ENCODE assay signal across 9 cellular contexts in the genomic region with DNA sequence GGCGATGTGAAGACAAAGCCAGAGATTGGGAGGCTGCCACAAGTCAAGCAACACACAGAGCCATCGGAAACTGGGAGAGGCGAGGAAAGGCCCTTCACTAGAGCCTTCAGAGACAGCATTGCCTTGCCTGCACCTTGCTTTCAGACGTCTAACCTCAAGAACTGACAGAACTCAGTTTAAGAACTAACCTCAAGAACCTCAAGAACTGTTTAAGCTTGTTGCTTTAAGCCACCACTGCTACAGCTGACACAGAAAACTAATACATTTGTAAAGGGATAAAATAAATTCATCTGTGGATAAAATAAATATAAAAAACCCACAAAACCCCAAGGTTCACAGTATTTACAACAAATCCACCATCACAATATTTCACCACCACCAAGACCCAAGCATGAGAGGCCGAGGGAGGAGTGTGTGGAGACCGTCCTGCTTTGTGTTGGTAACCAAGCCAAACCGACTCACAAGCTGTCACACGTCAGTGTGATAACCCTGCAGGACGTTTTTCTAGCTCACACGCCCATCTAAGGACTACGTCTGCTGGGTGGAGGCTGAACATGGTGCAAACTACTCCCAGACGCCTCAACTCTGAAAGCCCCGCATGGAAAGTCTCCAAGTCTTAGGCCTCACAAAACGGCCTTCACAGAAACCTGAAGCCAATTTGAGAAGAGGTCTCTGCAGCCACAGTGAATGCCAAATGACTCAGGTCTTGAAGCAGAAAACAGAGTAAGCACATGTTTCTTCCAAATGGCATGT.
DNase-seq lines count a peak whose midpoint lies in the region; ATAC-seq and TF ChIP-seq lines count a peak whose summit lies in the region.
"Had no signal": no experiment of that assay in that cellular context is flagged by ENCODE, and none has a peak within 500 bp of the region (broad histone marks: within the 10 kb centered on the region; RNA-seq: fewer than 3 reads in every experiment).

No MANE protein-coding gene starts in this region.

- peak overlapping the region; percentile 99 for H3K27ac Mint-ChIP-seq in CD8-positive, alpha-beta T cell

- TF ChIP-seq POLR2A in testis (IDR thresholded peaks at IDR 0.05), result no peak

- POLR2A ChIA-PET in CD8-positive, alpha-beta T cell (lab: Charles Lee), result interaction anchor here (0.7 to 13.0 kb wide), 9 partner anchors 9 to 128 kb away, joined by 3 to 209 read pairs (median 8); no protein-coding TSS in a partner anchor

- H3K36me3 Mint-ChIP-seq in CD8-positive, alpha-beta T cell, result no peaks in the 10 kb centered on the region

- H3K36me3 ChIP-seq in CD8-positive, alpha-beta T cell (ENCODE audit: insufficient read depth, low read length), result no peaks in the 10 kb centered on the region
- H3K36me3 ChIP-seq in RWPE2 (ENCODE audit: low read depth), result no peaks in the 10 kb centered on the region
- H3K36me3 ChIP-seq in muscle layer of duodenum (ENCODE audit: control insufficient read depth in 1 of 2, insufficient read depth in 2 of 2, low read length in 2 of 2), result no peaks in the 10 kb centered on the region
- H3K36me3 ChIP-seq in testis (ENCODE audit: low read depth, missing control alignments), result no peaks in the 10 kb centered on the region

- peaks cover 91% of the 10 kb centered on the region for H3K4me1 ChIP-seq in CD8-positive, alpha-beta T cell (ENCODE audit: insufficient read depth, low read length)
- H3K4me1 ChIP-seq in RWPE2 (ENCODE audit: insufficient read depth, poor library complexity, severe bottlenecking) (no peaks in the 10 kb centered on the region), muscle layer of duodenum (ENCODE audit: control insufficient read depth in 1 of 2, insufficient read depth in 2 of 2, low read length in 2 of 2) (no peaks in the 10 kb centered on the region), testis (peaks cover 9% of the 10 kb centered on the region)

- peak overlapping the region; percentile 6 for H3K4me3 ChIP-seq in CD8-positive, alpha-beta T cell (ENCODE audit: low read depth, low read length)
- H3K4me3 ChIP-seq in RWPE2 (ENCODE audit: severe bottlenecking) (no peak overlapping the region), astrocyte of the cerebellum (ENCODE audit: low read depth, low read length) (no peak overlapping the region), muscle layer of duodenum (ENCODE audit: low read depth in 1 of 2, low read length in 2 of 2) (no peak overlapping the region), testis (no peak overlapping the region)
- H3K4me3 ChIP-seq: cardiac muscle cell had no signal

- peak; percentile 79 for ATAC-seq in CD8-positive, alpha-beta T cell
- ATAC-seq in RWPE2 (ENCODE audit: low read depth), result peak; percentile 33; the same call in 1 of the 3 replicates

- no peak for TF ChIP-seq CTCF in CD8-positive, alpha-beta T cell (IDR thresholded peaks at IDR 0.05)
- TF ChIP-seq CTCF in RWPE2 (IDR thresholded peaks at IDR 0.05; ENCODE audit: poor library complexity, severe bottlenecking) (no peak), astrocyte of the cerebellum (IDR thresholded peaks at IDR 0.05; ENCODE audit: low read depth, low read length, missing control alignments) (no peak), testis (IDR thresholded peaks at IDR 0.05) (no peak)

- 51 to 67% methylated on average over 14 of the region's 14 CpGs for WGBS in testis, 2 donors

- intact Hi-C loops in CD8-positive, alpha-beta T cell (cut with DNase I, micrococcal nuclease), result loop anchor here (1.0 to 5.0 kb wide), 5 partner anchors 15 to 369 kb away; a partner anchor contains a TSS
- intact Hi-C loops in testis (cut with DNase I; ENCODE audit: low total_unique reads), result no loop called here

- no peaks in the 10 kb centered on the region for H3K27me3 ChIP-seq in CD8-positive, alpha-beta T cell (ENCODE audit: insufficient read depth, low read length)
- H3K27me3 ChIP-seq in RWPE2 (ENCODE audit: insufficient read depth, poor library complexity, severe bottlenecking) (no peaks in the 10 kb centered on the region), muscle layer of duodenum (ENCODE audit: low read depth, low read length) (no peaks in the 10 kb centered on the region), testis (no peaks in the 10 kb centered on the region)
- H3K27me3 ChIP-seq: cardiac muscle cell had no signal

- no peaks in the 10 kb centered on the region for H3K9me3 Mint-ChIP-seq in CD8-positive, alpha-beta T cell

- CTCF ChIA-PET in CD8-positive, alpha-beta T cell (lab: Charles Lee), result interaction anchor here (1.0 to 20.9 kb wide), 8 partner anchors 9 to 260 kb away, joined by 3 to 312 read pairs (median 6); no protein-coding TSS in a partner anchor

- H3K27ac ChIP-seq in CD8-positive, alpha-beta T cell (ENCODE audit: low read depth, low read length), result peak overlapping the region; percentile 88
- no peak overlapping the region for H3K27ac ChIP-seq in RWPE2 (ENCODE audit: poor library complexity, severe bottlenecking)
- peak overlapping the region; percentile 11 for H3K27ac ChIP-seq in muscle layer of duodenum (ENCODE audit: low read length)
- H3K27ac ChIP-seq in testis, result peak overlapping the region; percentile 39 to 75
- H3K27ac ChIP-seq: cardiac muscle cell had no signal

- H3K4me1 Mint-ChIP-seq in CD8-positive, alpha-beta T cell (ENCODE audit: low read depth), result peaks cover 97% of the 10 kb centered on the region

- peak; percentile 60 to 92 (median 77) for DNase-seq in CD8-positive, alpha-beta T cell
- DNase-seq in RWPE2 (ENCODE audit: low spot score), result no peak
- peak; percentile 76 for DNase-seq in astrocyte of the cerebellum (ENCODE audit: low read depth)
- peak; percentile 78 for DNase-seq in testis
- DNase-seq in kidney glomerular epithelial cell (lab: John Stamatoyannopoulos, UW), result no peak
- no peak for DNase-seq in DMS79 treated with DMSO at 0.1 percent for 48 hours (lab: John Stamatoyannopoulos, UW)
- no peak for DNase-seq in Ammon's horn (ENCODE audit: low spot score)

- in situ Hi-C loops in astrocyte of the cerebellum (cut with HindIII; ENCODE audit: low sequenced_read_pairs), result loop anchor here (5.0 kb wide), 2 partner anchors 74 to 239 kb away; no protein-coding TSS in a partner anchor

- no peaks in the 10 kb centered on the region for H3K27me3 Mint-ChIP-seq in CD8-positive, alpha-beta T cell (ENCODE audit: low read depth)

- peak overlapping the region; percentile 53 for H3K4me3 Mint-ChIP-seq in CD8-positive, alpha-beta T cell

- H3K9me3 ChIP-seq in CD8-positive, alpha-beta T cell (ENCODE audit: low read length), result no peaks in the 10 kb centered on the region
- H3K9me3 ChIP-seq in RWPE2 (ENCODE audit: severe bottlenecking) (no peaks in the 10 kb centered on the region), muscle layer of duodenum (ENCODE audit: control insufficient read depth in 1 of 2, low read length in 2 of 2) (no peaks in the 10 kb centered on the region), testis (no peaks in the 10 kb centered on the region)

Comparison
In these comparisons a context has a peak if more than half of its experiments do, and no peak if none do; other contexts are left out.
1. DNase-seq: peak in CD8-positive, alpha-beta T cell (7 of 7), astrocyte of the cerebellum (single experiment) and testis (single experiment); none in RWPE2 (single experiment), kidney glomerular epithelial cell (single experiment), DMS79 treated with DMSO at 0.1 percent for 48 hours (single experiment) and Ammon's horn (single experiment).